Comparison of ENCODE assay signal across 1 cellular context in genomic region chr5:100779669-100780375, GRCh38.
TF ChIP-seq lines count a peak whose summit lies in the region.

No MANE protein-coding gene starts in this region.

TF ChIP-seq in GM12878, 131 proteins besides CTCF, POLR2A, EP300 and RAD21 (continued from another document):
- TF ChIP-seq ZBTB40 (IDR thresholded peaks at IDR 0.05; ENCODE audit: borderline replicate concordance) (no peak), CHD4 (IDR thresholded peaks at IDR 0.05) (no peak), KDM1A (IDR thresholded peaks at IDR 0.05; ENCODE audit: borderline replicate concordance) (no peak), NKRF (conservative IDR thresholded peaks at IDR 0.05) (no peak), NBN (IDR thresholded peaks at IDR 0.05) (peak; percentile 31; the same call in 1 of the 2 replicates), CHD1 (IDR thresholded peaks at IDR 0.05; ENCODE audit: low read depth, low read length) (no peak), SMC3 (IDR thresholded peaks at IDR 0.05; ENCODE audit: borderline replicate concordance, low read length) (0 out of 2 replicates have a peak, but pooled peaks have one; percentile 1), ZNF217 (IDR thresholded peaks at IDR 0.05) (no peak), SMAD5 (IDR thresholded peaks at IDR 0.05; ENCODE audit: low read depth) (no peak), FOS (IDR thresholded peaks at IDR 0.05; ENCODE audit: borderline replicate concordance, extremely low read depth, insufficient read length) (no peak), TAF1 (IDR thresholded peaks at IDR 0.05; ENCODE audit: borderline replicate concordance, low read depth, low read length) (0 out of 2 replicates have a peak, but pooled peaks have one; percentile 25), GATAD2B (conservative IDR thresholded peaks at IDR 0.05; ENCODE audit: low read depth) (no peak), JUND (IDR thresholded peaks at IDR 0.05; ENCODE audit: low read depth, low read length) (no peak), ASH2L (IDR thresholded peaks at IDR 0.05; ENCODE audit: borderline replicate concordance, low read depth) (0 out of 2 replicates have a peak, but pooled peaks have one; percentile 43), IRF4 (IDR thresholded peaks at IDR 0.05; ENCODE audit: low read depth, low read length) (no peak), BRCA1 (IDR thresholded peaks at IDR 0.05; ENCODE audit: low read depth, low read length) (no peak), MLLT1 (IDR thresholded peaks at IDR 0.05) (0 out of 2 replicates have a peak, but pooled peaks have one; percentile 24), LARP7 (IDR thresholded peaks at IDR 0.05) (no peak), YBX1 (IDR thresholded peaks at IDR 0.05) (no peak), SMAD1 (IDR thresholded peaks at IDR 0.05; ENCODE audit: low read depth, partially characterized antibody) (no peak), MTA3 (IDR thresholded peaks at IDR 0.05; ENCODE audit: borderline replicate concordance, low read length) (peak; percentile 66; the same call in 1 of the 2 replicates), ATF7 (IDR thresholded peaks at IDR 0.05; ENCODE audit: low read depth) (no peak), SRF (IDR thresholded peaks at IDR 0.05; ENCODE audit: low read depth in 2 of 2, low read length in 2 of 2) (no peak), SMARCA5 (IDR thresholded peaks at IDR 0.05) (no peak), HDAC6 (IDR thresholded peaks at IDR 0.05; ENCODE audit: unreplicated experiment) (no peak), PAX5 (IDR thresholded peaks at IDR 0.05; ENCODE audit: borderline replicate concordance, low read depth, low read length) (no peak), EED (IDR thresholded peaks at IDR 0.05; ENCODE audit: low read depth) (no peak), PKNOX1 (IDR thresholded peaks at IDR 0.05) (no peak)
- TF ChIP-seq, protein P1, sequence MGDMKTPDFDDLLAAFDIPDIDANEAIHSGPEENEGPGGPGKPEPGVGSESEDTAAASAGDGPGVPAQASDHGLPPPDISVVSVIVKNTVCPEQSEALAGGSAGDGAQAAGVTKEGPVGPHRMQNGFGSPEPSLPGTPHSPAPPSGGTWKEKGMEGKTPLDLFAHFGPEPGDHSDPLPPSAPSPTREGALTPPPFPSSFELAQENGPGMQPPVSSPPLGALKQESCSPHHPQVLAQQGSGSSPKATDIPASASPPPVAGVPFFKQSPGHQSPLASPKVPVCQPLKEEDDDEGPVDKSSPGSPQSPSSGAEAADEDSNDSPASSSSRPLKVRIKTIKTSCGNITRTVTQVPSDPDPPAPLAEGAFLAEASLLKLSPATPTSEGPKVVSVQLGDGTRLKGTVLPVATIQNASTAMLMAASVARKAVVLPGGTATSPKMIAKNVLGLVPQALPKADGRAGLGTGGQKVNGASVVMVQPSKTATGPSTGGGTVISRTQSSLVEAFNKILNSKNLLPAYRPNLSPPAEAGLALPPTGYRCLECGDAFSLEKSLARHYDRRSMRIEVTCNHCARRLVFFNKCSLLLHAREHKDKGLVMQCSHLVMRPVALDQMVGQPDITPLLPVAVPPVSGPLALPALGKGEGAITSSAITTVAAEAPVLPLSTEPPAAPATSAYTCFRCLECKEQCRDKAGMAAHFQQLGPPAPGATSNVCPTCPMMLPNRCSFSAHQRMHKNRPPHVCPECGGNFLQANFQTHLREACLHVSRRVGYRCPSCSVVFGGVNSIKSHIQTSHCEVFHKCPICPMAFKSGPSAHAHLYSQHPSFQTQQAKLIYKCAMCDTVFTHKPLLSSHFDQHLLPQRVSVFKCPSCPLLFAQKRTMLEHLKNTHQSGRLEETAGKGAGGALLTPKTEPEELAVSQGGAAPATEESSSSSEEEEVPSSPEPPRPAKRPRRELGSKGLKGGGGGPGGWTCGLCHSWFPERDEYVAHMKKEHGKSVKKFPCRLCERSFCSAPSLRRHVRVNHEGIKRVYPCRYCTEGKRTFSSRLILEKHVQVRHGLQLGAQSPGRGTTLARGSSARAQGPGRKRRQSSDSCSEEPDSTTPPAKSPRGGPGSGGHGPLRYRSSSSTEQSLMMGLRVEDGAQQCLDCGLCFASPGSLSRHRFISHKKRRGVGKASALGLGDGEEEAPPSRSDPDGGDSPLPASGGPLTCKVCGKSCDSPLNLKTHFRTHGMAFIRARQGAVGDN (IDR thresholded peaks at IDR 0.05) = no peak
- TF ChIP-seq, protein P2, sequence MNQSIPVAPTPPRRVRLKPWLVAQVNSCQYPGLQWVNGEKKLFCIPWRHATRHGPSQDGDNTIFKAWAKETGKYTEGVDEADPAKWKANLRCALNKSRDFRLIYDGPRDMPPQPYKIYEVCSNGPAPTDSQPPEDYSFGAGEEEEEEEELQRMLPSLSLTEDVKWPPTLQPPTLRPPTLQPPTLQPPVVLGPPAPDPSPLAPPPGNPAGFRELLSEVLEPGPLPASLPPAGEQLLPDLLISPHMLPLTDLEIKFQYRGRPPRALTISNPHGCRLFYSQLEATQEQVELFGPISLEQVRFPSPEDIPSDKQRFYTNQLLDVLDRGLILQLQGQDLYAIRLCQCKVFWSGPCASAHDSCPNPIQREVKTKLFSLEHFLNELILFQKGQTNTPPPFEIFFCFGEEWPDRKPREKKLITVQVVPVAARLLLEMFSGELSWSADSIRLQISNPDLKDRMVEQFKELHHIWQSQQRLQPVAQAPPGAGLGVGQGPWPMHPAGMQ (IDR thresholded peaks at IDR 0.05; ENCODE audit: borderline replicate concordance) = no peak
- TF ChIP-seq, protein P3, sequence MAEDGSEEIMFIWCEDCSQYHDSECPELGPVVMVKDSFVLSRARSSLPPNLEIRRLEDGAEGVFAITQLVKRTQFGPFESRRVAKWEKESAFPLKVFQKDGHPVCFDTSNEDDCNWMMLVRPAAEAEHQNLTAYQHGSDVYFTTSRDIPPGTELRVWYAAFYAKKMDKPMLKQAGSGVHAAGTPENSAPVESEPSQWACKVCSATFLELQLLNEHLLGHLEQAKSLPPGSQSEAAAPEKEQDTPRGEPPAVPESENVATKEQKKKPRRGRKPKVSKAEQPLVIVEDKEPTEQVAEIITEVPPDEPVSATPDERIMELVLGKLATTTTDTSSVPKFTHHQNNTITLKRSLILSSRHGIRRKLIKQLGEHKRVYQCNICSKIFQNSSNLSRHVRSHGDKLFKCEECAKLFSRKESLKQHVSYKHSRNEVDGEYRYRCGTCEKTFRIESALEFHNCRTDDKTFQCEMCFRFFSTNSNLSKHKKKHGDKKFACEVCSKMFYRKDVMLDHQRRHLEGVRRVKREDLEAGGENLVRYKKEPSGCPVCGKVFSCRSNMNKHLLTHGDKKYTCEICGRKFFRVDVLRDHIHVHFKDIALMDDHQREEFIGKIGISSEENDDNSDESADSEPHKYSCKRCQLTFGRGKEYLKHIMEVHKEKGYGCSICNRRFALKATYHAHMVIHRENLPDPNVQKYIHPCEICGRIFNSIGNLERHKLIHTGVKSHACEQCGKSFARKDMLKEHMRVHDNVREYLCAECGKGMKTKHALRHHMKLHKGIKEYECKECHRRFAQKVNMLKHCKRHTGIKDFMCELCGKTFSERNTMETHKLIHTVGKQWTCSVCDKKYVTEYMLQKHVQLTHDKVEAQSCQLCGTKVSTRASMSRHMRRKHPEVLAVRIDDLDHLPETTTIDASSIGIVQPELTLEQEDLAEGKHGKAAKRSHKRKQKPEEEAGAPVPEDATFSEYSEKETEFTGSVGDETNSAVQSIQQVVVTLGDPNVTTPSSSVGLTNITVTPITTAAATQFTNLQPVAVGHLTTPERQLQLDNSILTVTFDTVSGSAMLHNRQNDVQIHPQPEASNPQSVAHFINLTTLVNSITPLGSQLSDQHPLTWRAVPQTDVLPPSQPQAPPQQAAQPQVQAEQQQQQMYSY (CRISPR knock-in tag; IDR thresholded peaks at IDR 0.05) = no peak
TF ChIP-seq in GM12878: peak in this region for 6.
